15 cellular contexts compared by ENCODE assay signal in the genomic region with DNA sequence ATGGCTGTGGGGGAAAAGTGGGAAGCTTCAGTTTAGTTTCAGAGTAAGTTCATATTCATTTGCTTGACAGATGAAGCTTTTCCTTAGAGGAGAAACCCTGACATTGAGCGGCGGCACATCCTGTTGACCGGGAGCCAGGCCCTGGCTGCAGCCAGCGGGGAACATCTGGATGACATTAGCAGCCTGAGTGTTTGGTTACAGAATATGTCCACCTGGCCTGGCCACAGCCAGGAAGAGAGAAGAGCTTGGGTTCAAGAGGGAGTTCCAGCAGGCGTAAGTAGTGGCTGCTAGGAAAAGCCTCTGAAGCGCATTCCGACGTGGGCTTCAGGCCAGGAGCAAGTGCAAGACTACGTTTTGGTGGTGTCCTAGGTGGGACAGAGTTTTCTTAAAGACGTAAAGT.
"Had no signal": no experiment of that assay in that cellular context is flagged by ENCODE, and none has a peak within 500 bp of the region (broad histone marks: within the 10 kb centered on the region; RNA-seq: fewer than 3 reads in every experiment).

No MANE protein-coding gene starts in this region.

- ATAC-seq: left colon; natural killer cell treated with Interleukin-12 subunit alpha and Interleukin-12 subunit beta and Interleukin-15 and Interleukin-18, amount 100 ng/mL, for 72 hours; pancreas; stimulated activated memory B cell treated with anti-CD40 and anti-IgM and Interleukin-4, amounts not matched to agents 10 μg/mL and 1 μg/mL and 100 μg/mL, for 72 hours had no signal

- H3K36me3 ChIP-seq: adrenal gland, pancreas, transverse colon had no signal

- H3K27me3 ChIP-seq: adrenal gland, pancreas, transverse colon had no signal

- H3K27me3 Mint-ChIP-seq: activated B cell treated with CpG ODN at 0.5 μM for 24 hours; activated CD4-positive, alpha-beta T cell treated with anti-CD3 and anti-CD28 coated beads, Interleukin-2, amount 10 ng/mL, durations not matched to agents 7 days and 5 days; natural killer cell treated with Interleukin-12 subunit alpha and Interleukin-12 subunit beta and Interleukin-15 and Interleukin-18, amount 100 ng/mL, for 72 hours had no signal

- H3K9me3 ChIP-seq: adrenal gland, pancreas, transverse colon had no signal

- H3K9me3 Mint-ChIP-seq: activated B cell treated with CpG ODN at 0.5 μM for 24 hours; activated CD4-positive, alpha-beta T cell treated with anti-CD3 and anti-CD28 coated beads, Interleukin-2, amount 10 ng/mL, durations not matched to agents 7 days and 5 days; immature natural killer cell; natural killer cell treated with Interleukin-12 subunit alpha and Interleukin-12 subunit beta and Interleukin-15 and Interleukin-18, amount 100 ng/mL, for 72 hours; stimulated activated memory B cell treated with anti-CD40 and anti-IgM and Interleukin-4, amounts not matched to agents 10 μg/mL and 1 μg/mL and 100 μg/mL, for 72 hours; T-helper 1 cell treated with Interleukin-12 subunit alpha and Interleukin-12 subunit beta and Interleukin-4 antibody, amounts not matched to agents 30 μg/mL and 1 μg/mL, for 36 hours had no signal

- H3K4me3 Mint-ChIP-seq: activated B cell treated with CpG ODN at 0.5 μM for 24 hours; activated CD4-positive, alpha-beta T cell treated with anti-CD3 and anti-CD28 coated beads, Interleukin-2, amount 10 ng/mL, durations not matched to agents 7 days and 5 days; immature natural killer cell; natural killer cell treated with Interleukin-12 subunit alpha and Interleukin-12 subunit beta and Interleukin-15 and Interleukin-18, amount 100 ng/mL, for 72 hours; stimulated activated memory B cell treated with anti-CD40 and anti-IgM and Interleukin-4, amounts not matched to agents 10 μg/mL and 1 μg/mL and 100 μg/mL, for 72 hours; T-helper 1 cell treated with Interleukin-12 subunit alpha and Interleukin-12 subunit beta and Interleukin-4 antibody, amounts not matched to agents 30 μg/mL and 1 μg/mL, for 36 hours had no signal

- H3K4me3 ChIP-seq: adrenal gland, pancreas, smooth muscle cell, transverse colon had no signal

- DNase-seq: activated B cell treated with CpG ODN at 0.5 μM for 24 hours; activated CD4-positive, alpha-beta T cell treated with anti-CD3 and anti-CD28 coated beads, Interleukin-2, amount 10 ng/mL, durations not matched to agents 7 days and 5 days; activated naive CD4-positive, alpha-beta T cell treated with anti-CD3 and anti-CD28 coated beads, Interleukin-2, amount 50 U/mL, for 16 hours; central memory CD4-positive, alpha-beta T cell; cortex of kidney; effector CD8-positive, alpha-beta T cell; immature natural killer cell; left colon; pancreas; transverse colon had no signal

- H3K36me3 Mint-ChIP-seq: immature natural killer cell; natural killer cell treated with Interleukin-12 subunit alpha and Interleukin-12 subunit beta and Interleukin-15 and Interleukin-18, amount 100 ng/mL, for 72 hours; stimulated activated memory B cell treated with anti-CD40 and anti-IgM and Interleukin-4, amounts not matched to agents 10 μg/mL and 1 μg/mL and 100 μg/mL, for 72 hours had no signal

- H3K27ac Mint-ChIP-seq: activated B cell treated with CpG ODN at 0.5 μM for 24 hours; activated CD4-positive, alpha-beta T cell treated with anti-CD3 and anti-CD28 coated beads, Interleukin-2, amount 10 ng/mL, durations not matched to agents 7 days and 5 days; immature natural killer cell; natural killer cell treated with Interleukin-12 subunit alpha and Interleukin-12 subunit beta and Interleukin-15 and Interleukin-18, amount 100 ng/mL, for 72 hours; stimulated activated memory B cell treated with anti-CD40 and anti-IgM and Interleukin-4, amounts not matched to agents 10 μg/mL and 1 μg/mL and 100 μg/mL, for 72 hours; T-helper 1 cell treated with Interleukin-12 subunit alpha and Interleukin-12 subunit beta and Interleukin-4 antibody, amounts not matched to agents 30 μg/mL and 1 μg/mL, for 36 hours had no signal

- H3K4me1 Mint-ChIP-seq: activated B cell treated with CpG ODN at 0.5 μM for 24 hours; activated CD4-positive, alpha-beta T cell treated with anti-CD3 and anti-CD28 coated beads, Interleukin-2, amount 10 ng/mL, durations not matched to agents 7 days and 5 days; immature natural killer cell; stimulated activated memory B cell treated with anti-CD40 and anti-IgM and Interleukin-4, amounts not matched to agents 10 μg/mL and 1 μg/mL and 100 μg/mL, for 72 hours had no signal

- H3K4me1 ChIP-seq: adrenal gland, pancreas, transverse colon had no signal

- H3K27ac ChIP-seq: adrenal gland, pancreas, transverse colon had no signal
